ENCODE assay signal across 8 cellular contexts in genomic region chr10:101130984-101131961, GRCh38. TPM values are rescaled to one million over a fixed set of nuclear protein-coding genes. Genes with fewer than 3 reads are reported as not detected.
DNase-seq lines count a peak whose midpoint lies in the region; TF ChIP-seq lines count a peak whose summit lies in the region.

Gene TLX1 (plus strand): TSS chr10:101131300. CDS start chr10:101131542, 242 bp downstream.

- peak; percentile 66 for DNase-seq in activated CD8-positive, alpha-beta memory T cell treated with anti-CD3 and anti-CD28 coated beads for 24 hours
- DNase-seq in activated CD8-positive, alpha-beta memory T cell treated with anti-CD3 and anti-CD28 coated beads, Interleukin-2, amount 50 U/mL, for 4 hours: no peak
- DNase-seq in NCI-H82 treated with DMSO at 0.1 percent for 48 hours (lab: John Stamatoyannopoulos, UW; ENCODE audit: unreplicated experiment): peak; percentile 59
- DNase-seq in testis: no peak
- DNase-seq in NCI-H2196 (lab: John Stamatoyannopoulos, UW; ENCODE audit: unreplicated experiment): no peak
- no peak for DNase-seq in foreskin fibroblast
- DNase-seq in caudate nucleus (lab: John Stamatoyannopoulos, UW): no peak

- TF ChIP-seq CTCF in testis (IDR thresholded peaks at IDR 0.05) (no peak), foreskin fibroblast (IDR thresholded peaks at IDR 0.05; ENCODE audit: low read depth, low read length) (no peak)

- 2 to 3% methylated on average over 35 to 78 of the region's 83 CpGs for WGBS in testis, 2 donors

- no peaks in the 10 kb centered on the region for H3K27me3 ChIP-seq in testis

- no peaks in the 10 kb centered on the region for H3K36me3 ChIP-seq in testis (ENCODE audit: low read depth, missing control alignments)

- H3K9me3 ChIP-seq in iPS-18c (ENCODE audit: control insufficient read depth, insufficient read depth, low read length): peaks cover 2% of the 10 kb centered on the region
- no peaks in the 10 kb centered on the region for H3K9me3 ChIP-seq in testis

- H3K4me1 ChIP-seq in testis: peaks cover 8% of the 10 kb centered on the region

- TF ChIP-seq POLR2A in testis (IDR thresholded peaks at IDR 0.05): no peak

- H3K27ac ChIP-seq in testis (no peak within 1 kb of the TSS), caudate nucleus (ENCODE audit: low read depth, low read length) (no peak within 1 kb of the TSS)

- intact Hi-C loops in testis (cut with DNase I; ENCODE audit: low total_unique reads): no loop called here

- H3K4me3 ChIP-seq in iPS-18c (ENCODE audit: insufficient read depth, low read depth, low read length) (peak within 1 kb of the TSS; percentile 40), testis (peak within 1 kb of the TSS; percentile 5 to 33), foreskin fibroblast (ENCODE audit: low read depth in 1 of 2, low read length in 2 of 2) (no peak within 1 kb of the TSS)

RNA-seq across cellular contexts. Expression of gene TLX1, which starts in this region (rescaled TPM):
- 1 to 10 TPM in 1 of 2 donors, under 1 TPM in 1; 0.99 to 1.7 TPM for total RNA-seq in testis
- polyA plus RNA-seq in testis (ENCODE audit: insufficient read depth, low read depth, low replicate concordance): 0.44 TPM

Comparison
In these comparisons a context has a peak if more than half of its experiments do, and no peak if none do; other contexts are left out.
1. DNase-seq: peak in activated CD8-positive, alpha-beta memory T cell treated with anti-CD3 and anti-CD28 coated beads for 24 hours (single experiment) and NCI-H82 treated with DMSO at 0.1 percent for 48 hours (single experiment); none in activated CD8-positive, alpha-beta memory T cell treated with anti-CD3 and anti-CD28 coated beads, Interleukin-2, amount 50 U/mL, for 4 hours (single experiment), testis (single experiment), NCI-H2196 (single experiment), foreskin fibroblast (0 of 2) and caudate nucleus (0 of 61).
2. H3K4me3 ChIP-seq: peak in iPS-18c (single experiment) and testis (2 of 2); none in foreskin fibroblast (0 of 2).